ENCODE assay signal across 13 cellular contexts in the genomic region with DNA sequence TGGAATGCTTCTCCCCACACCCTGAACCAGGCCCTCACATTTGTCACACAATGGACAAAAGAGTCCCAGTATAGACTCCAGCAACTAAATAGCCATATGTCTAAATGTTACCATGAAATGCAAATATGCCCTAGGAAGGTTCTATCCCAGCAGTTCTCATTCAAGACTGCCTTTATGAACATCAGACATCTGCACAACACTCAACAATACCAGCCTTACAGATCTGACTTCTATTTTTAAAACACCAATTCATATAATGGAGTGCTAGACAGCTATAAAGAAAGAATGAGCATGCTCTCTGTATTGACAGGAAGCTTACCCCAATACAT. TPM values are rescaled to one million over a fixed set of nuclear protein-coding genes. Genes with fewer than 3 reads are reported as not detected.
DNase-seq lines count a peak whose midpoint lies in the region; ATAC-seq and TF ChIP-seq lines count a peak whose summit lies in the region.
"Had no signal": no experiment of that assay in that cellular context is flagged by ENCODE, and none has a peak within 500 bp of the region (broad histone marks: within the 10 kb centered on the region; RNA-seq: fewer than 3 reads in every experiment).

No MANE protein-coding gene starts in this region.

- H3K9me3 ChIP-seq in skeletal muscle satellite cell (replicated peaks; ENCODE audit: low read length), result no peaks in the 10 kb centered on the region

- H3K4me2 ChIP-seq in skeletal muscle satellite cell (ENCODE audit: low read length), result peak overlapping the region; percentile 66

- POLR2A ChIA-PET in WTC11 (lab: Charles Lee), result no interaction called here

- H3K9me3 Mint-ChIP-seq in WTC11, result no peaks in the 10 kb centered on the region
- H3K9me3 Mint-ChIP-seq in nephron progenitor cell, result no peaks in the 10 kb centered on the region
- H3K9me3 Mint-ChIP-seq: activated CD4-positive, alpha-beta T cell treated with anti-CD3 and anti-CD28 coated beads, Interleukin-2, amount 10 ng/mL, durations not matched to agents 7 days and 5 days had no signal

- CTCF ChIA-PET in WTC11 (lab: Charles Lee), result no interaction called here

- peak overlapping the region; percentile 20 for H3K4me3 ChIP-seq in skeletal muscle satellite cell (ENCODE audit: low read length)

- peak overlapping the region; percentile 53 for H3K9ac ChIP-seq in skeletal muscle satellite cell (ENCODE audit: low read depth, low read length)

- no peaks in the 10 kb centered on the region for H3K27me3 ChIP-seq in skeletal muscle satellite cell (ENCODE audit: control insufficient read depth, insufficient read depth, low read length)

- H3K4me3 Mint-ChIP-seq in WTC11 (no peak overlapping the region), nephron progenitor cell (no peak overlapping the region)
- H3K4me3 Mint-ChIP-seq: activated CD4-positive, alpha-beta T cell treated with anti-CD3 and anti-CD28 coated beads, Interleukin-2, amount 10 ng/mL, durations not matched to agents 7 days and 5 days had no signal

- H3K27me3 Mint-ChIP-seq in WTC11 (ENCODE audit: low read depth), result no peaks in the 10 kb centered on the region
- peaks cover 9% of the 10 kb centered on the region for H3K27me3 Mint-ChIP-seq in nephron progenitor cell (ENCODE audit: low read depth, poor library complexity)

- peaks cover 12% of the 10 kb centered on the region; the same call in 1 of the 2 replicates for H3K36me3 Mint-ChIP-seq in WTC11
- peaks cover 6% of the 10 kb centered on the region for H3K36me3 Mint-ChIP-seq in nephron progenitor cell (ENCODE audit: low read depth)

- peaks cover 75% of the 10 kb centered on the region for H3K4me1 Mint-ChIP-seq in WTC11
- H3K4me1 Mint-ChIP-seq in nephron progenitor cell, result peaks cover 56% of the 10 kb centered on the region

- DNase-seq in COLO829 (ENCODE audit: low spot score) (peak; percentile 80), WTC11 (ENCODE audit: low spot score) (no peak), foreskin melanocyte (peak; percentile 91), nephron progenitor cell (no peak), NCI-H2029 (lab: John Stamatoyannopoulos, UW) (no peak), germinal center (ENCODE audit: low spot score) (no peak)
- DNase-seq: activated naive CD4-positive, alpha-beta T cell; cortex of kidney; NCI-H1092 treated with DMSO at 0.1 percent for 48 hours; NCI-H524 treated with DMSO at 0.1 percent for 48 hours had no signal

- ATAC-seq in WTC11, result no peak
- no peak for ATAC-seq in GM19324 (IDR thresholded peaks at IDR 0.05; ENCODE audit: low FRiP score, unreplicated experiment)

- peaks cover 65% of the 10 kb centered on the region for H3K4me1 ChIP-seq in skeletal muscle satellite cell (ENCODE audit: control insufficient read depth, insufficient read depth, low read length)

- H3K27ac Mint-ChIP-seq in WTC11, result peak overlapping the region; percentile 30; the same call in 1 of the 2 replicates
- H3K27ac Mint-ChIP-seq in nephron progenitor cell, result no peak overlapping the region
- H3K27ac Mint-ChIP-seq: activated CD4-positive, alpha-beta T cell treated with anti-CD3 and anti-CD28 coated beads, Interleukin-2, amount 10 ng/mL, durations not matched to agents 7 days and 5 days had no signal

- no peak for TF ChIP-seq CTCF in WTC11 (IDR thresholded peaks at IDR 0.05)
- no peak for TF ChIP-seq CTCF in nephron progenitor cell (IDR thresholded peaks at IDR 0.05)

- H3K36me3 ChIP-seq in skeletal muscle satellite cell (ENCODE audit: insufficient read depth, low read length), result peaks cover 15% of the 10 kb centered on the region

TF ChIP-seq in WTC11, 78 proteins besides CTCF, POLR2A, EP300 and RAD21:
- TF ChIP-seq FOXJ3 (CRISPR knock-in tag; IDR thresholded peaks at IDR 0.05; ENCODE audit: borderline replicate concordance), result no peak
- TF ChIP-seq NFE2L1 (CRISPR knock-in tag; IDR thresholded peaks at IDR 0.05), result no peak
- no peak for TF ChIP-seq JAZF1 (CRISPR knock-in tag; IDR thresholded peaks at IDR 0.05)
- no peak for TF ChIP-seq CREM (CRISPR knock-in tag; IDR thresholded peaks at IDR 0.05)
- TF ChIP-seq, protein P1, sequence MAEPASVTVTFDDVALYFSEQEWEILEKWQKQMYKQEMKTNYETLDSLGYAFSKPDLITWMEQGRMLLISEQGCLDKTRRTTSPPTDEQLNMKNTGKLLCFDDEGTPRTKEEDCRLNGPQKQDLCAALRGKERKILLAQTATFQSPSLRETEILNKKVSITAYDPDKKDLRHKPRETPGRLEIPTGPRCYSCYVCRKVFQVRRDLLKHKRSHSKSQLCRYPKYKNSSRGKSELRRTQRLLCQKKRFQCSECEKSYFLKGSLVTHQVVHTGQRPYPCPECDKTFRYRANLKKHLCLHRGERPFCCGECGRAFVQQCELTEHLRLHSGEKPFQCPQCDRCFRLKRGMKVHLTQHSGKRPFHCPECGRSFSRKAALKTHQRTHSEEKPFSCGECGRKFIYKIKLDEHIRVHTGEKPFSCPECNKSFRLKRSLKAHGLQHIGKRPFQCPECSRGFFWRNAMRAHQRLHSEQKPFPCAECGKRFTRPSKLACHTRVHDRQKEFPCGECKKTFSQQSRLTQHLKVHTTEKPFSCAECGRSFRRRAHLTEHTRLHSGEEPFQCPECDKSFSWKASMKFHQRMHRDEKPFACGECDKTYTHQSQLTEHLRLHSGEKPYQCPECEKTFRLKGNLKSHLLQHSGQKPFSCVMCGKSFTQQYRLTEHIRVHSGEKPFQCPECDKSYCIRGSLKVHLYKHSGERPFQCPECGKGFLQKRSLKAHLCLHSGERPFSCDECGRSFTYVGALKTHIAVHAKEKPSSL (CRISPR knock-in tag; conservative IDR thresholded peaks at IDR 0.05), result no peak
- TF ChIP-seq, protein P2, sequence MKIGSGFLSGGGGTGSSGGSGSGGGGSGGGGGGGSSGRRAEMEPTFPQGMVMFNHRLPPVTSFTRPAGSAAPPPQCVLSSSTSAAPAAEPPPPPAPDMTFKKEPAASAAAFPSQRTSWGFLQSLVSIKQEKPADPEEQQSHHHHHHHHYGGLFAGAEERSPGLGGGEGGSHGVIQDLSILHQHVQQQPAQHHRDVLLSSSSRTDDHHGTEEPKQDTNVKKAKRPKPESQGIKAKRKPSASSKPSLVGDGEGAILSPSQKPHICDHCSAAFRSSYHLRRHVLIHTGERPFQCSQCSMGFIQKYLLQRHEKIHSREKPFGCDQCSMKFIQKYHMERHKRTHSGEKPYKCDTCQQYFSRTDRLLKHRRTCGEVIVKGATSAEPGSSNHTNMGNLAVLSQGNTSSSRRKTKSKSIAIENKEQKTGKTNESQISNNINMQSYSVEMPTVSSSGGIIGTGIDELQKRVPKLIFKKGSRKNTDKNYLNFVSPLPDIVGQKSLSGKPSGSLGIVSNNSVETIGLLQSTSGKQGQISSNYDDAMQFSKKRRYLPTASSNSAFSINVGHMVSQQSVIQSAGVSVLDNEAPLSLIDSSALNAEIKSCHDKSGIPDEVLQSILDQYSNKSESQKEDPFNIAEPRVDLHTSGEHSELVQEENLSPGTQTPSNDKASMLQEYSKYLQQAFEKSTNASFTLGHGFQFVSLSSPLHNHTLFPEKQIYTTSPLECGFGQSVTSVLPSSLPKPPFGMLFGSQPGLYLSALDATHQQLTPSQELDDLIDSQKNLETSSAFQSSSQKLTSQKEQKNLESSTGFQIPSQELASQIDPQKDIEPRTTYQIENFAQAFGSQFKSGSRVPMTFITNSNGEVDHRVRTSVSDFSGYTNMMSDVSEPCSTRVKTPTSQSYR (CRISPR knock-in tag; IDR thresholded peaks at IDR 0.05), result no peak
- TF ChIP-seq RELA (CRISPR knock-in tag; IDR thresholded peaks at IDR 0.05; ENCODE audit: borderline replicate concordance), result no peak
- TF ChIP-seq ZNF671 (CRISPR knock-in tag; IDR thresholded peaks at IDR 0.05), result no peak
- no peak for TF ChIP-seq ATF1 (CRISPR knock-in tag; IDR thresholded peaks at IDR 0.05)
- no peak for TF ChIP-seq ZNF263 (CRISPR knock-in tag; IDR thresholded peaks at IDR 0.05; ENCODE audit: low read depth)

RNA-seq across cellular contexts. Expression of a gene that starts 7.8 kb away (rescaled TPM):
- 292 to 339 TPM (median 296 TPM) in 3 replicates for total RNA-seq in WTC11 (2021)
- 157 and 167 TPM in 2 replicates for total RNA-seq in skeletal muscle satellite cell (2012; rRNA removed)

RNA-seq across cellular contexts. Expression of a gene that starts 55.2 kb away (rescaled TPM):
- total RNA-seq in WTC11 (2021), result 0.22 to 0.34 TPM in 2 of 3 replicates, not detected in the other
- total RNA-seq in skeletal muscle satellite cell (2012; rRNA removed), result not detected in 2 replicates
- total RNA-seq: activated CD4-positive, alpha-beta T cell treated with anti-CD3 and anti-CD28 coated beads, Interleukin-2, amount 10 ng/mL, durations not matched to agents 7 days and 5 days had no signal

Comparison
In these comparisons a context has a peak if more than half of its experiments do, and no peak if none do; other contexts are left out.
1. DNase-seq: peak in COLO829 (single experiment) and foreskin melanocyte (single experiment); none in WTC11 (single experiment), nephron progenitor cell (single experiment), NCI-H2029 (single experiment) and germinal center (single experiment).